12 cellular contexts compared by ENCODE assay signal in genomic region chr14:51564986-51565604, GRCh38.
DNase-seq lines count a peak whose midpoint lies in the region; ATAC-seq and TF ChIP-seq lines count a peak whose summit lies in the region.
"Had no signal": no experiment of that assay in that cellular context is flagged by ENCODE, and none has a peak within 500 bp of the region (broad histone marks: within the 10 kb centered on the region; RNA-seq: fewer than 3 reads in every experiment).

No MANE protein-coding gene starts in this region.

- H3K27me3 ChIP-seq in HAP-1 (ENCODE audit: low read depth) (no peaks in the 10 kb centered on the region), esophagus squamous epithelium (no peaks in the 10 kb centered on the region), suprapubic skin (no peaks in the 10 kb centered on the region), aorta (ENCODE audit: control insufficient read depth in 1 of 2, insufficient read depth in 2 of 2, low read length in 1 of 2) (no peaks in the 10 kb centered on the region)

- H3K4me1 ChIP-seq in HAP-1 (peaks cover 26% of the 10 kb centered on the region), esophagus squamous epithelium (peaks cover 0 to 61% (median 10%) of the 10 kb centered on the region in 3 donors), suprapubic skin (peaks cover 14% of the 10 kb centered on the region), aorta (ENCODE audit: control insufficient read depth in 1 of 2, insufficient read depth in 2 of 2, low read length in 2 of 2) (no peaks in the 10 kb centered on the region)

- H3K36me3 ChIP-seq in HAP-1 (replicated peaks) (no peaks in the 10 kb centered on the region), esophagus squamous epithelium (no peaks in the 10 kb centered on the region), suprapubic skin (no peaks in the 10 kb centered on the region), aorta (ENCODE audit: control insufficient read depth in 1 of 2, insufficient read depth in 2 of 2, low read length in 1 of 2) (no peaks in the 10 kb centered on the region)

- TF ChIP-seq POLR2A in esophagus squamous epithelium (IDR thresholded peaks at IDR 0.05) (no peak), suprapubic skin (IDR thresholded peaks at IDR 0.05) (no peak)

- DNase-seq in HAP-1 (ENCODE audit: low spot score in 2 of 2) = peak; percentile 57 to 71
- peak; percentile 83 for DNase-seq in NCI-H69 (lab: John Stamatoyannopoulos, UW)
- no peak for DNase-seq in esophagus squamous epithelium (lab: John Stamatoyannopoulos, UW)
- DNase-seq in suprapubic skin (ENCODE audit: low spot score in 2 of 2) = no peak
- DNase-seq in NCI-H1694 (lab: John Stamatoyannopoulos, UW) = no peak
- no peak for DNase-seq in aorta
- DNase-seq: activated CD4-positive, alpha-beta T cell treated with anti-CD3 and anti-CD28 coated beads for 4 hours; caudate nucleus; endodermal cell; NCI-H2081 had no signal

- H3K27ac ChIP-seq in esophagus squamous epithelium = peak overlapping the region; percentile 56 to 76 (median 70)
- H3K27ac ChIP-seq in suprapubic skin = peak overlapping the region; percentile 59
- H3K27ac ChIP-seq in aorta (ENCODE audit: low read depth in 1 of 2, low read length in 2 of 2) = no peak overlapping the region

- no peak for TF ChIP-seq EP300 in suprapubic skin (IDR thresholded peaks at IDR 0.05)

- ATAC-seq in aorta (ENCODE audit: low FRiP score) (no peak), HG02759 (IDR thresholded peaks at IDR 0.05; ENCODE audit: unreplicated experiment) (no peak)
- ATAC-seq: stimulated activated memory B cell treated with anti-CD40 and anti-IgM and Interleukin-4, amounts not matched to agents 10 μg/mL and 1 μg/mL and 100 μg/mL, for 72 hours had no signal

- no peaks in the 10 kb centered on the region for H3K9me3 ChIP-seq in HAP-1
- H3K9me3 ChIP-seq in esophagus squamous epithelium = no peaks in the 10 kb centered on the region
- H3K9me3 ChIP-seq in suprapubic skin = no peaks in the 10 kb centered on the region
- no peaks in the 10 kb centered on the region for H3K9me3 ChIP-seq in aorta (ENCODE audit: control insufficient read depth, low read length)

- intact Hi-C loops in esophagus squamous epithelium (cut with DNase I) = no loop called here
- intact Hi-C loops in aorta (cut with DNase I) = no loop called here

- in situ Hi-C loops in HAP-1 (cut with MboI; ENCODE audit: low sequenced_read_pairs) = no loop called here

- 26 to 40% methylated on average over 5 to 6 of the region's 6 CpGs for WGBS in esophagus squamous epithelium, 2 donors
- WGBS in suprapubic skin = 44% methylated on average over 5 of the region's 6 CpGs
- 71 to 86% methylated on average over 6 of the region's 6 CpGs for WGBS in aorta, 2 donors

- no peak for TF ChIP-seq CTCF in esophagus squamous epithelium (IDR thresholded peaks at IDR 0.05)
- no peak for TF ChIP-seq CTCF in suprapubic skin (IDR thresholded peaks at IDR 0.05)

- H3K4me3 ChIP-seq in HAP-1 (no peak overlapping the region), esophagus squamous epithelium (no peak overlapping the region), suprapubic skin (no peak overlapping the region), aorta (ENCODE audit: low read length in 2 of 2) (no peak overlapping the region)

Comparison
In these comparisons a context has a peak if more than half of its experiments do, and no peak if none do; other contexts are left out.
1. DNase-seq: peak in HAP-1 (2 of 2) and NCI-H69 (single experiment); none in esophagus squamous epithelium (single experiment), suprapubic skin (0 of 2), NCI-H1694 (single experiment) and aorta (0 of 2).
2. H3K27ac ChIP-seq: peak in esophagus squamous epithelium (4 of 4) and suprapubic skin (single experiment); none in aorta (0 of 2).